ENCODE assay signal across 24 cellular contexts in genomic region chr19:50739132-50739746, GRCh38. TPM values are rescaled to one million over a fixed set of nuclear protein-coding genes. Genes with fewer than 3 reads are reported as not detected.
"Had no signal": no experiment of that assay in that cellular context is flagged by ENCODE, and none has a peak within 500 bp of the region (broad histone marks: within the 10 kb centered on the region; RNA-seq: fewer than 3 reads in every experiment).

No MANE protein-coding gene starts in this region.

- ATAC-seq: activated T-cell treated with anti-CD3 and anti-CD28 coated beads, Interleukin-2, amount 50 U/mL, for 4 hours; PC-3; T-helper 17 cell had no signal

- H3K4me1 ChIP-seq: SJSA1 had no signal

- H3K36me3 ChIP-seq: SJSA1 had no signal

- DNase-seq: activated CD4-positive, alpha-beta memory T cell treated with anti-CD3 and anti-CD28 coated beads for 36 hours; activated CD4-positive, alpha-beta T cell treated with anti-CD3 and anti-CD28 coated beads, Interleukin-2, amount 10 ng/mL, durations not matched to agents 7 days and 5 days; activated CD4-positive, CD25-positive, alpha-beta regulatory T cell; activated CD8-positive, alpha-beta memory T cell treated with anti-CD3 and anti-CD28 coated beads for 24 hours; activated effector memory CD4-positive, alpha-beta T cell treated with anti-CD3 and anti-CD28 coated beads, Interleukin-2, amount 50 U/mL, for 16 hours; activated naive CD4-positive, alpha-beta T cell treated with Interleukin-2 at 50 U/mL for 16 hours; activated naive CD8-positive, alpha-beta T cell treated with anti-CD3 and anti-CD28 coated beads for 36 hours; activated T-cell treated with anti-CD3 and anti-CD28 coated beads, Interleukin-2, amount 50 U/mL, for 4 hours; cerebellar nuclear complex; Kasumi-1; NCI-H1105; NCI-H1436; NCI-H187; NCI-H2081; NCI-H510A treated with DMSO at 0.1 percent for 48 hours; NCI-H69; NK-92 treated with Interleukin-12 subunit alpha and Interleukin-12 subunit beta, amount 100 ng/mL, for 24 hours; PC-3; SHP77; T-helper 17 cell; T-helper 9 cell had no signal

- H3K9me3 ChIP-seq: SJSA1 had no signal

- H3K4me3 ChIP-seq: SJSA1 had no signal

- H3K27ac ChIP-seq: SJSA1, VCaP had no signal

RNA-seq across cellular contexts. Expression of gene SHANK1, which starts 19.6 kb away (rescaled TPM):
- total RNA-seq: activated CD4-positive, alpha-beta memory T cell treated with anti-CD3 and anti-CD28 coated beads for 36 hours; activated CD4-positive, alpha-beta T cell treated with anti-CD3 and anti-CD28 coated beads, Interleukin-2, amount 10 ng/mL, durations not matched to agents 7 days and 5 days; SJSA1; T-helper 17 cell had no signal

RNA-seq across cellular contexts. Expression of gene GPR32, which starts 31.0 kb away (rescaled TPM):
- total RNA-seq: activated CD4-positive, alpha-beta memory T cell treated with anti-CD3 and anti-CD28 coated beads for 36 hours; activated CD4-positive, alpha-beta T cell treated with anti-CD3 and anti-CD28 coated beads, Interleukin-2, amount 10 ng/mL, durations not matched to agents 7 days and 5 days; activated naive CD8-positive, alpha-beta T cell treated with anti-CD3 and anti-CD28 coated beads for 36 hours; activated T-cell treated with anti-CD3 and anti-CD28 coated beads, Interleukin-2, amount 50 U/mL, for 4 hours; cardiac septum; PC-3; SJSA1; T-helper 17 cell had no signal

RNA-seq across cellular contexts. Expression of gene ACP4, which starts 51.0 kb away (rescaled TPM):
- total RNA-seq: activated CD4-positive, alpha-beta memory T cell treated with anti-CD3 and anti-CD28 coated beads for 36 hours; activated CD4-positive, alpha-beta T cell treated with anti-CD3 and anti-CD28 coated beads, Interleukin-2, amount 10 ng/mL, durations not matched to agents 7 days and 5 days; activated naive CD8-positive, alpha-beta T cell treated with anti-CD3 and anti-CD28 coated beads for 36 hours; activated T-cell treated with anti-CD3 and anti-CD28 coated beads, Interleukin-2, amount 50 U/mL, for 4 hours; cardiac septum; PC-3; SJSA1; T-helper 17 cell had no signal
